Comparison of ENCODE assay signal across 11 cellular contexts in the genomic region with DNA sequence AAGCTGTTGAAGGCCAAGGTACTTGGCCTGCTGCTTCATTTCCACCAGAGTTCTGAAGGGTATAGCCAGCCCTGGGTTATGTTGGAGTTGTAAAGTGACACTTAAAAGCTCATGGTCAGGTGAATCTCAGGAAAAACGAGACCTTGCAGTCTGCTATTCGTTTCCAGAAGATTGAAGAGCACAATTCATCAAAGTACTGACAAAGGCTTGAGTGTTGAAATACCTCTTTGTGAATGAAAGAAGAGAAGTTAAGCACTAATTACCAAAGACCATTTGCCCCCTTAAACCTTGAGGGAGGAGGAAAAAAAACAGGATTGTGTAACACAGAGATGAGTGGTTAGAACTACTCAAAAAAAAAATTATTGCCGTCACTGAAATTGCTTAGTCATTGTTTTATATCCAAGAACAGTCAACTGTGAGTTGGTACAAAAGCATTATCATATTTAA. TPM values are rescaled to one million over a fixed set of nuclear protein-coding genes. Genes with fewer than 3 reads are reported as not detected.
A peak's percentile ranks its signal among the peaks of the same experiment; 100 is the strongest.
DNase-seq lines count a peak whose midpoint lies in the region; ATAC-seq, FAIRE-seq and TF ChIP-seq lines count a peak whose summit lies in the region.
"Had no signal": no experiment of that assay in that cellular context is flagged by ENCODE, and none has a peak within 500 bp of the region (broad histone marks: within the 10 kb centered on the region; RNA-seq: fewer than 3 reads in every experiment).

No MANE protein-coding gene starts in this region.

- H3K4me2 ChIP-seq in K562 (ENCODE audit: insufficient read depth, low read length): no peak overlapping the region

- 0 out of 2 replicates have a peak, but pooled peaks cover 2% of the 10 kb centered on the region for H3K9me3 ChIP-seq in K562 (replicated peaks; ENCODE audit: control insufficient read depth, insufficient read depth, low read depth, low read length)

- H3K36me3 ChIP-seq in K562 (ENCODE audit: control insufficient read depth, insufficient read depth, low read length): no peaks in the 10 kb centered on the region

- peaks cover 1% of the 10 kb centered on the region for H3K9me3 Mint-ChIP-seq in mesothelial cell of epicardium
- H3K9me3 Mint-ChIP-seq in natural killer cell treated with Interleukin-12 subunit alpha and Interleukin-12 subunit beta and Interleukin-15 and Interleukin-18, amount 100 ng/mL, for 72 hours: peaks cover 10% of the 10 kb centered on the region

- H3K4me1 Mint-ChIP-seq in mesothelial cell of epicardium: peaks cover 31% of the 10 kb centered on the region
- no peaks in the 10 kb centered on the region for H3K4me1 Mint-ChIP-seq in natural killer cell treated with Interleukin-12 subunit alpha and Interleukin-12 subunit beta and Interleukin-15 and Interleukin-18, amount 100 ng/mL, for 72 hours (ENCODE audit: low read depth in 2 of 2)

- no peak overlapping the region for H3K4me3 ChIP-seq in K562

- TF ChIP-seq RAD21 in K562 (CRISPR knock-in tag; conservative IDR thresholded peaks at IDR 0.05 in 1 of 2, IDR thresholded peaks at IDR 0.05 in 1 of 2): no peak

- H3K4me1 ChIP-seq in K562 (replicated peaks in 1 of 2; ENCODE audit: control insufficient read depth in 2 of 2, insufficient read depth in 2 of 2, low read length in 2 of 2): no peaks in the 10 kb centered on the region

- ATAC-seq in K562 (no peak), HG02642 (IDR thresholded peaks at IDR 0.05; ENCODE audit: poor library complexity, unreplicated experiment) (no peak)
- no peak for ATAC-seq in natural killer cell treated with Interleukin-12 subunit alpha and Interleukin-12 subunit beta and Interleukin-15 and Interleukin-18, amount 100 ng/mL, for 72 hours

- no peaks in the 10 kb centered on the region for H3K79me2 ChIP-seq in K562 (ENCODE audit: control insufficient read depth, insufficient read depth, low read length)

- H3K36me3 Mint-ChIP-seq in mesothelial cell of epicardium: no peaks in the 10 kb centered on the region
- H3K36me3 Mint-ChIP-seq in natural killer cell treated with Interleukin-12 subunit alpha and Interleukin-12 subunit beta and Interleukin-15 and Interleukin-18, amount 100 ng/mL, for 72 hours: no peaks in the 10 kb centered on the region

- TF ChIP-seq EP300 in K562 (IDR thresholded peaks at IDR 0.05; ENCODE audit: low read length): no peak

- WGBS in K562 (ENCODE audit: insufficient coverage, low coverage, missing lambda C conversion rate): 0% methylated on average over 2 of the region's 3 CpGs

- H3K27me3 Mint-ChIP-seq in mesothelial cell of epicardium (ENCODE audit: low read depth): no peaks in the 10 kb centered on the region
- H3K27me3 Mint-ChIP-seq in natural killer cell treated with Interleukin-12 subunit alpha and Interleukin-12 subunit beta and Interleukin-15 and Interleukin-18, amount 100 ng/mL, for 72 hours: no peaks in the 10 kb centered on the region

- intact Hi-C loops in K562 (cut with micrococcal nuclease): no loop called here

- TF ChIP-seq CTCF in K562 (IDR thresholded peaks at IDR 0.05 in 2 of 3, conservative IDR thresholded peaks at IDR 0.05 in 1 of 3; ENCODE audit: insufficient read depth in 2 of 3, low read depth in 1 of 3, low read length in 3 of 3) (no peak), mesothelial cell of epicardium (IDR thresholded peaks at IDR 0.05; ENCODE audit: unreplicated experiment) (no peak)

- POLR2A ChIA-PET in K562 (lab: Yijun Ruan, JAX): no interaction called here

- H2AFZ ChIP-seq in K562 (ENCODE audit: low read depth, low read length): no peak overlapping the region

- H3K4me3 Mint-ChIP-seq in mesothelial cell of epicardium: no peak overlapping the region
- H3K4me3 Mint-ChIP-seq in natural killer cell treated with Interleukin-12 subunit alpha and Interleukin-12 subunit beta and Interleukin-15 and Interleukin-18, amount 100 ng/mL, for 72 hours: no peak overlapping the region

- peak overlapping the region; percentile 7 for H3K27ac Mint-ChIP-seq in mesothelial cell of epicardium
- H3K27ac Mint-ChIP-seq in natural killer cell treated with Interleukin-12 subunit alpha and Interleukin-12 subunit beta and Interleukin-15 and Interleukin-18, amount 100 ng/mL, for 72 hours: no peak overlapping the region

- H3K27ac ChIP-seq in K562 (ENCODE audit: extremely low read depth, low read depth, low read length): no peak overlapping the region

- BruUV-seq in K562 (replicated peaks; lab: Mats Ljungman, UMichigan): no TSS peak

- H3K9me1 ChIP-seq in K562 (ENCODE audit: control insufficient read depth, insufficient read depth, low read length): no peaks in the 10 kb centered on the region

- peak; percentile 60 for DNase-seq in ELR (ENCODE audit: low read depth)
- DNase-seq in NCI-H2171 treated with DMSO at 0.1 percent for 48 hours (lab: John Stamatoyannopoulos, UW): peak; percentile 87
- DNase-seq in K562 (ENCODE audit: extremely low read depth in 1 of 4, low spot score in 3 of 4): no peak
- DNase-seq in mesothelial cell of epicardium (ENCODE audit: low spot score in 2 of 2, unreplicated experiment in 2 of 2): no peak
- no peak for DNase-seq in foreskin melanocyte
- DNase-seq in activated CD4-positive, alpha-beta T cell treated with anti-CD3 and anti-CD28 coated beads for 48 hours: no peak
- no peak for DNase-seq in natural killer cell treated with Interleukin-12 subunit alpha and Interleukin-12 subunit beta and Interleukin-15 and Interleukin-18, amount 100 ng/mL, for 72 hours (ENCODE audit: low spot score)
- DNase-seq: retina had no signal

- no peaks in the 10 kb centered on the region for H3K27me3 ChIP-seq in K562 (ENCODE audit: control insufficient read depth in 2 of 2, insufficient read depth in 2 of 2, low read length in 2 of 2)

- no peak for FAIRE-seq in K562 (lab: Jason Lieb, UNC)
- FAIRE-seq: endometrium had no signal

- no peaks in the 10 kb centered on the region for H4K20me1 ChIP-seq in K562 (replicated peaks; ENCODE audit: control insufficient read depth, insufficient read depth, low read length)

- no peak overlapping the region for H3K9ac ChIP-seq in K562 (ENCODE audit: insufficient read depth in 1 of 2, low read depth in 2 of 2, low read length in 2 of 2)

- in situ Hi-C loops in K562 (cut with MboI): no loop called here

- TF ChIP-seq POLR2A in K562 (conservative IDR thresholded peaks at IDR 0.05): no peak

- CTCF ChIA-PET in K562 (lab: Yijun Ruan, JAX; ENCODE audit: low intra/inter-chr PET ratio): no interaction called here

TF ChIP-seq in K562, 482 proteins besides CTCF, POLR2A, EP300 and RAD21:
- peak; percentile 17; the same call in 1 of the 2 replicates for TF ChIP-seq ZNF316 (IDR thresholded peaks at IDR 0.05)
- no peak for TF ChIP-seq KDM5B (IDR thresholded peaks at IDR 0.05; ENCODE audit: insufficient replicate concordance, low read depth, low read length)
- TF ChIP-seq MAFG (tag; conservative IDR thresholded peaks at IDR 0.05): 0 out of 2 replicates have a peak, but pooled peaks have one; percentile 27

RNA-seq across cellular contexts. Expression of a gene that starts 48.6 kb away (rescaled TPM):
- total RNA-seq in K562 (2011; cell fraction: chromatin; rRNA removed; ENCODE audit: low replicate concordance): not detected in 2 replicates
- not detected in 2 replicates for total RNA-seq in K562 (2011; cell fraction: nucleolus; rRNA removed)
- total RNA-seq in K562 (2011; cell fraction: nucleoplasm; rRNA removed): not detected in 2 replicates
- total RNA-seq in K562 (2014; rRNA removed): not detected in 2 replicates
- total RNA-seq in K562 (2014; rRNA removed; fragmentation: Illumina TruSeq; extraction: Trizol): not detected in 2 replicates
- not detected in 2 replicates for total RNA-seq in K562 (2015; rRNA removed; fragmentation: Illumina TruSeq; extraction: Trizol)
- 0.04 and 0.13 TPM in 2 replicates for total RNA-seq in K562 (2021)
- not detected in 2 replicates for polyA plus RNA-seq in K562 (2011; rRNA removed)
- polyA plus RNA-seq in K562 (2011; cell fraction: cytosol; rRNA removed): not detected in 2 replicates
- not detected in 2 replicates for polyA plus RNA-seq in K562 (2011; cell fraction: nucleus; rRNA removed)
- polyA plus RNA-seq in K562 (2012): 0.26 TPM in 1 of 2 replicates, not detected in the other
- polyA plus RNA-seq in K562 (2014; fragmentation: Illumina TruSeq; extraction: Trizol): not detected in 2 replicates
- polyA plus RNA-seq in K562 (2014; fragmentation: Nextera tagmentation; extraction: Ambion mirVana): not detected
- not detected in 2 replicates for polyA plus RNA-seq in K562 (2014; rRNA removed)
- not detected in 2 replicates for polyA minus RNA-seq in K562 (2011; rRNA and poly(A)+ RNA removed)
- polyA minus RNA-seq in K562 (2011; cell fraction: cytosol; rRNA and poly(A)+ RNA removed): not detected in 2 replicates
- not detected in 2 replicates for polyA minus RNA-seq in K562 (2011; cell fraction: nucleus; rRNA and poly(A)+ RNA removed)
- total RNA-seq in mesothelial cell of epicardium: 5.5 to 7.2 TPM (median 6.9 TPM) in 3 replicates
- total RNA-seq in natural killer cell treated with Interleukin-12 subunit alpha and Interleukin-12 subunit beta and Interleukin-15 and Interleukin-18, amount 100 ng/mL, for 72 hours: not detected
- total RNA-seq: activated CD8-positive, alpha-beta memory T cell treated with anti-CD3 and anti-CD28 coated beads for 36 hours had no signal

Comparison
In these comparisons a context has a peak if more than half of its experiments do, and no peak if none do; other contexts are left out.
1. DNase-seq: peak in ELR (single experiment) and NCI-H2171 treated with DMSO at 0.1 percent for 48 hours (single experiment); none in K562 (0 of 4), mesothelial cell of epicardium (0 of 2), foreskin melanocyte (single experiment), activated CD4-positive, alpha-beta T cell treated with anti-CD3 and anti-CD28 coated beads for 48 hours (single experiment) and natural killer cell treated with Interleukin-12 subunit alpha and Interleukin-12 subunit beta and Interleukin-15 and Interleukin-18, amount 100 ng/mL, for 72 hours (single experiment).